In genomic region chr2:164044637-164045036, GRCh38 we compare ENCODE assay signal across 12 cellular contexts.
"Had no signal": no experiment of that assay in that cellular context is flagged by ENCODE, and none has a peak within 500 bp of the region (broad histone marks: within the 10 kb centered on the region; RNA-seq: fewer than 3 reads in every experiment).

No MANE protein-coding gene starts in this region.

- H3K27me3 Mint-ChIP-seq: activated naive CD8-positive, alpha-beta T cell; activated T-cell treated with anti-CD3 and anti-CD28 coated beads, Interleukin-2, amount 50 U/mL, for 24 hours; naive thymus-derived CD8-positive, alpha-beta T cell; progenitor cell of endocrine pancreas; type B pancreatic cell had no signal

- DNase-seq: activated CD4-positive, alpha-beta T cell treated with anti-CD3 and anti-CD28 coated beads, Interleukin-2, amount 50 U/mL, for 1 hour; activated gamma-delta T cell; activated T-cell treated with anti-CD3 and anti-CD28 coated beads, Interleukin-2, amount 50 U/mL, for 24 hours; kidney glomerular epithelial cell; mucosa of descending colon; naive thymus-derived CD8-positive, alpha-beta T cell; nucleus accumbens; sigmoid colon; stimulated activated naive CD4-positive, alpha-beta T cell had no signal

- H3K4me3 ChIP-seq: mucosa of descending colon, sigmoid colon had no signal

- ATAC-seq: mucosa of descending colon; naive thymus-derived CD8-positive, alpha-beta T cell had no signal

- H3K27ac Mint-ChIP-seq: activated naive CD8-positive, alpha-beta T cell; activated T-cell treated with anti-CD3 and anti-CD28 coated beads, Interleukin-2, amount 50 U/mL, for 24 hours; naive thymus-derived CD8-positive, alpha-beta T cell; progenitor cell of endocrine pancreas; type B pancreatic cell had no signal

- H3K36me3 Mint-ChIP-seq: activated naive CD8-positive, alpha-beta T cell; naive thymus-derived CD8-positive, alpha-beta T cell; type B pancreatic cell had no signal

- H3K4me1 Mint-ChIP-seq: naive thymus-derived CD8-positive, alpha-beta T cell had no signal

- H3K27me3 ChIP-seq: sigmoid colon had no signal

- H3K36me3 ChIP-seq: sigmoid colon had no signal

- H3K9me3 ChIP-seq: mucosa of descending colon, sigmoid colon had no signal

- H3K4me1 ChIP-seq: sigmoid colon had no signal

- H3K27ac ChIP-seq: sigmoid colon had no signal

- H3K4me3 Mint-ChIP-seq: activated naive CD8-positive, alpha-beta T cell; activated T-cell treated with anti-CD3 and anti-CD28 coated beads, Interleukin-2, amount 50 U/mL, for 24 hours; naive thymus-derived CD8-positive, alpha-beta T cell; type B pancreatic cell had no signal
